17 cellular contexts compared by ENCODE assay signal in the genomic region with DNA sequence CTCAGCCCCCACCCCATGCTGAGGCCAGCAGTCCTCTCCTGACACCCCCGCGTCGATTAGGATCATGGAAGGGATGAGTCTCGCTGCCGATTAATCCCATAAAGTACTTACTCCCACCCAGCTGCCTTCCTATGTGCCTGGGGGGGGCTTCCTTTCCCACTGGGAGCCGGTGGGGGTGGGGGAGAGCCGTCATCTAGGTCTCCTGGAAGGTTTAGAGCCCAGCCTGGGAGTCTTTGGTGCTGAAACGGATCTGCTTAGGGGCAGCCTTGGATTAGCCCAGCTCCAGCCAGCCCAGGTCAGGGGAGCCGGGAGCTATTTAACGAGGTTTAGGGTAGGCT. TPM values are rescaled to one million over a fixed set of nuclear protein-coding genes. Genes with fewer than 3 reads are reported as not detected.
A peak's percentile ranks its signal among the peaks of the same experiment; 100 is the strongest.
DNase-seq lines count a peak whose midpoint lies in the region; ATAC-seq and TF ChIP-seq lines count a peak whose summit lies in the region.
"Had no signal": no experiment of that assay in that cellular context is flagged by ENCODE, and none has a peak within 500 bp of the region (broad histone marks: within the 10 kb centered on the region; RNA-seq: fewer than 3 reads in every experiment).

No MANE protein-coding gene starts in this region.

- no peak overlapping the region for H3K4me3 Mint-ChIP-seq in WTC11
- no peak overlapping the region for H3K4me3 Mint-ChIP-seq in activated naive CD4-positive, alpha-beta T cell treated with anti-CD3 and anti-CD28 coated beads for 36 hours
- no peak overlapping the region for H3K4me3 Mint-ChIP-seq in activated T-helper 1 cell treated with anti-CD3 and anti-CD28 coated beads, Interleukin-12 subunit alpha, Interleukin-12 subunit beta, Interleukin-2, Interleukin-4 antibody, amounts not matched to agents 30 ng/mL and 10 ng/mL and 1 ng/mL, durations not matched to agents 14 hours and 24 hours and 36 hours
- no peak overlapping the region for H3K4me3 Mint-ChIP-seq in activated T-helper 2 cell treated with anti-CD3 and anti-CD28 coated beads, Interferon-gamma antibody, Interleukin-2, Interleukin-4, amounts not matched to agents 10 μg/mL and 5 μg/mL and 100 μg/mL, durations not matched to agents 14 hours and 24 hours and 36 hours (ENCODE audit: low read depth)
- H3K4me3 Mint-ChIP-seq: CD4-positive, alpha-beta T cell had no signal

- peaks cover 85% of the 10 kb centered on the region for H3K27me3 Mint-ChIP-seq in WTC11 (ENCODE audit: low read depth)
- H3K27me3 Mint-ChIP-seq in activated naive CD4-positive, alpha-beta T cell treated with anti-CD3 and anti-CD28 coated beads for 36 hours (ENCODE audit: low read depth) = peaks cover 22% of the 10 kb centered on the region
- peaks cover 29% of the 10 kb centered on the region for H3K27me3 Mint-ChIP-seq in activated T-helper 1 cell treated with anti-CD3 and anti-CD28 coated beads, Interleukin-12 subunit alpha, Interleukin-12 subunit beta, Interleukin-2, Interleukin-4 antibody, amounts not matched to agents 30 ng/mL and 10 ng/mL and 1 ng/mL, durations not matched to agents 14 hours and 24 hours and 36 hours (ENCODE audit: insufficient read depth)
- H3K27me3 Mint-ChIP-seq in activated T-helper 2 cell treated with anti-CD3 and anti-CD28 coated beads, Interferon-gamma antibody, Interleukin-2, Interleukin-4, amounts not matched to agents 10 μg/mL and 5 μg/mL and 100 μg/mL, durations not matched to agents 14 hours and 24 hours and 36 hours (ENCODE audit: low read depth) = peaks cover 41% of the 10 kb centered on the region

- intact Hi-C loops in activated naive CD4-positive, alpha-beta T cell treated with anti-CD3 and anti-CD28 coated beads for 36 hours (cut with micrococcal nuclease) = no loop called here
- intact Hi-C loops in activated T-helper 1 cell treated with anti-CD3 and anti-CD28 coated beads, Interleukin-12 subunit alpha, Interleukin-12 subunit beta, Interleukin-2, Interleukin-4 antibody, amounts not matched to agents 30 ng/mL and 10 ng/mL and 1 ng/mL, durations not matched to agents 14 hours and 24 hours and 36 hours (cut with micrococcal nuclease) = no loop called here
- intact Hi-C loops in activated T-helper 2 cell treated with anti-CD3 and anti-CD28 coated beads, Interferon-gamma antibody, Interleukin-2, Interleukin-4, amounts not matched to agents 10 μg/mL and 5 μg/mL and 100 μg/mL, durations not matched to agents 14 hours and 24 hours and 36 hours (cut with micrococcal nuclease) = no loop called here

- H3K9me3 Mint-ChIP-seq in WTC11 = no peaks in the 10 kb centered on the region
- no peaks in the 10 kb centered on the region for H3K9me3 Mint-ChIP-seq in activated naive CD4-positive, alpha-beta T cell treated with anti-CD3 and anti-CD28 coated beads for 36 hours
- no peaks in the 10 kb centered on the region for H3K9me3 Mint-ChIP-seq in activated T-helper 1 cell treated with anti-CD3 and anti-CD28 coated beads, Interleukin-12 subunit alpha, Interleukin-12 subunit beta, Interleukin-2, Interleukin-4 antibody, amounts not matched to agents 30 ng/mL and 10 ng/mL and 1 ng/mL, durations not matched to agents 14 hours and 24 hours and 36 hours
- no peaks in the 10 kb centered on the region for H3K9me3 Mint-ChIP-seq in activated T-helper 2 cell treated with anti-CD3 and anti-CD28 coated beads, Interferon-gamma antibody, Interleukin-2, Interleukin-4, amounts not matched to agents 10 μg/mL and 5 μg/mL and 100 μg/mL, durations not matched to agents 14 hours and 24 hours and 36 hours
- H3K9me3 Mint-ChIP-seq: CD4-positive, alpha-beta T cell had no signal

- POLR2A ChIA-PET in WTC11 (lab: Charles Lee) = interaction anchor here (0.8 to 1.0 kb wide), 2 partner anchors 9 to 13 kb away, joined by 3 read pairs; no protein-coding TSS in a partner anchor

- TF ChIP-seq CTCF in WTC11 (IDR thresholded peaks at IDR 0.05) = no peak

- peak; percentile 12; the same call in 1 of the 2 replicates for ATAC-seq in WTC11
- ATAC-seq: A549, HepG2 had no signal

- peaks cover 10% of the 10 kb centered on the region for H3K4me1 Mint-ChIP-seq in WTC11
- H3K4me1 Mint-ChIP-seq in activated naive CD4-positive, alpha-beta T cell treated with anti-CD3 and anti-CD28 coated beads for 36 hours (ENCODE audit: low read depth) = peaks cover 6% of the 10 kb centered on the region
- no peaks in the 10 kb centered on the region for H3K4me1 Mint-ChIP-seq in activated T-helper 1 cell treated with anti-CD3 and anti-CD28 coated beads, Interleukin-12 subunit alpha, Interleukin-12 subunit beta, Interleukin-2, Interleukin-4 antibody, amounts not matched to agents 30 ng/mL and 10 ng/mL and 1 ng/mL, durations not matched to agents 14 hours and 24 hours and 36 hours (ENCODE audit: low read depth)
- no peaks in the 10 kb centered on the region for H3K4me1 Mint-ChIP-seq in activated T-helper 2 cell treated with anti-CD3 and anti-CD28 coated beads, Interferon-gamma antibody, Interleukin-2, Interleukin-4, amounts not matched to agents 10 μg/mL and 5 μg/mL and 100 μg/mL, durations not matched to agents 14 hours and 24 hours and 36 hours (ENCODE audit: low read depth)

- DNase-seq in NCI-H748 (lab: John Stamatoyannopoulos, UW; ENCODE audit: unreplicated experiment) (peak; percentile 14), NCI-H748 treated with DMSO at 0.1 percent for 48 hours (lab: John Stamatoyannopoulos, UW) (no peak), NCI-H524 (lab: John Stamatoyannopoulos, UW) (peak; percentile 72 to 76), WTC11 (ENCODE audit: low spot score) (no peak), NCI-H2107 (lab: John Stamatoyannopoulos, UW) (no peak)
- DNase-seq in activated naive CD4-positive, alpha-beta T cell treated with anti-CD3 and anti-CD28 coated beads for 36 hours = no peak
- no peak for DNase-seq in activated T-helper 1 cell treated with anti-CD3 and anti-CD28 coated beads, Interleukin-12 subunit alpha, Interleukin-12 subunit beta, Interleukin-2, Interleukin-4 antibody, amounts not matched to agents 30 ng/mL and 10 ng/mL and 1 ng/mL, durations not matched to agents 14 hours and 24 hours and 36 hours (ENCODE audit: low spot score)
- DNase-seq in activated T-helper 2 cell treated with anti-CD3 and anti-CD28 coated beads, Interferon-gamma antibody, Interleukin-2, Interleukin-4, amounts not matched to agents 10 μg/mL and 5 μg/mL and 100 μg/mL, durations not matched to agents 14 hours and 24 hours and 36 hours (ENCODE audit: low spot score) = no peak
- DNase-seq: CD4-positive, alpha-beta T cell; GF-D8; MM.1S; NCI-H226; NCI-H774; SW 1271 had no signal

- CTCF ChIA-PET in WTC11 (lab: Charles Lee) = interaction anchor here (0.7 to 1.8 kb wide), 5 partner anchors 13 to 125 kb away, joined by 3 to 6 read pairs (median 4); a partner anchor contains a TSS
- CTCF ChIA-PET in activated naive CD4-positive, alpha-beta T cell treated with anti-CD3 and anti-CD28 coated beads for 36 hours (lab: Charles Lee) = no interaction called here

- no peak overlapping the region for H3K27ac Mint-ChIP-seq in WTC11
- no peak overlapping the region for H3K27ac Mint-ChIP-seq in activated naive CD4-positive, alpha-beta T cell treated with anti-CD3 and anti-CD28 coated beads for 36 hours
- H3K27ac Mint-ChIP-seq in activated T-helper 1 cell treated with anti-CD3 and anti-CD28 coated beads, Interleukin-12 subunit alpha, Interleukin-12 subunit beta, Interleukin-2, Interleukin-4 antibody, amounts not matched to agents 30 ng/mL and 10 ng/mL and 1 ng/mL, durations not matched to agents 14 hours and 24 hours and 36 hours = no peak overlapping the region
- H3K27ac Mint-ChIP-seq in activated T-helper 2 cell treated with anti-CD3 and anti-CD28 coated beads, Interferon-gamma antibody, Interleukin-2, Interleukin-4, amounts not matched to agents 10 μg/mL and 5 μg/mL and 100 μg/mL, durations not matched to agents 14 hours and 24 hours and 36 hours = no peak overlapping the region
- H3K27ac Mint-ChIP-seq: CD4-positive, alpha-beta T cell had no signal

- H3K36me3 Mint-ChIP-seq in WTC11 = no peaks in the 10 kb centered on the region
- H3K36me3 Mint-ChIP-seq in activated naive CD4-positive, alpha-beta T cell treated with anti-CD3 and anti-CD28 coated beads for 36 hours (ENCODE audit: low read depth) = no peaks in the 10 kb centered on the region
- no peaks in the 10 kb centered on the region for H3K36me3 Mint-ChIP-seq in activated T-helper 1 cell treated with anti-CD3 and anti-CD28 coated beads, Interleukin-12 subunit alpha, Interleukin-12 subunit beta, Interleukin-2, Interleukin-4 antibody, amounts not matched to agents 30 ng/mL and 10 ng/mL and 1 ng/mL, durations not matched to agents 14 hours and 24 hours and 36 hours (ENCODE audit: low read depth)
- no peaks in the 10 kb centered on the region for H3K36me3 Mint-ChIP-seq in activated T-helper 2 cell treated with anti-CD3 and anti-CD28 coated beads, Interferon-gamma antibody, Interleukin-2, Interleukin-4, amounts not matched to agents 10 μg/mL and 5 μg/mL and 100 μg/mL, durations not matched to agents 14 hours and 24 hours and 36 hours (ENCODE audit: low read depth)

RNA-seq across cellular contexts. Expression of a gene that starts 9.8 kb away (rescaled TPM):
- total RNA-seq in WTC11 (2021) = 1.7 to 2.7 TPM (median 2.3 TPM) in 3 replicates
- total RNA-seq in activated naive CD4-positive, alpha-beta T cell treated with anti-CD3 and anti-CD28 coated beads for 36 hours = not detected
- total RNA-seq in activated T-helper 1 cell treated with anti-CD3 and anti-CD28 coated beads, Interleukin-12 subunit alpha, Interleukin-12 subunit beta, Interleukin-2, Interleukin-4 antibody, amounts not matched to agents 30 ng/mL and 10 ng/mL and 1 ng/mL, durations not matched to agents 14 hours and 24 hours and 36 hours = not detected in 2 replicates
- total RNA-seq in activated T-helper 2 cell treated with anti-CD3 and anti-CD28 coated beads, Interferon-gamma antibody, Interleukin-2, Interleukin-4, amounts not matched to agents 10 μg/mL and 5 μg/mL and 100 μg/mL, durations not matched to agents 14 hours and 24 hours and 36 hours = not detected in 2 replicates
- total RNA-seq: CD4-positive, alpha-beta T cell had no signal

RNA-seq across cellular contexts. Expression of a gene that starts 25.5 kb away (rescaled TPM):
- 149 to 182 TPM (median 150 TPM) in 3 replicates for total RNA-seq in WTC11 (2021)
- 100 to 1,000 TPM; 113 to 119 TPM for total RNA-seq in activated naive CD4-positive, alpha-beta T cell treated with anti-CD3 and anti-CD28 coated beads for 36 hours
- total RNA-seq in activated T-helper 1 cell treated with anti-CD3 and anti-CD28 coated beads, Interleukin-12 subunit alpha, Interleukin-12 subunit beta, Interleukin-2, Interleukin-4 antibody, amounts not matched to agents 30 ng/mL and 10 ng/mL and 1 ng/mL, durations not matched to agents 14 hours and 24 hours and 36 hours = 180 TPM in 2 replicates
- total RNA-seq in activated T-helper 2 cell treated with anti-CD3 and anti-CD28 coated beads, Interferon-gamma antibody, Interleukin-2, Interleukin-4, amounts not matched to agents 10 μg/mL and 5 μg/mL and 100 μg/mL, durations not matched to agents 14 hours and 24 hours and 36 hours = 150 and 154 TPM in 2 replicates

RNA-seq across cellular contexts. Expression of a gene that starts 26.8 kb away (rescaled TPM):
- total RNA-seq in WTC11 (2021) = 46.2 to 66.9 TPM (median 47.2 TPM) in 3 replicates
- 10 to 100 TPM; 19.4 to 20.2 TPM for total RNA-seq in activated naive CD4-positive, alpha-beta T cell treated with anti-CD3 and anti-CD28 coated beads for 36 hours
- 47.3 and 49.7 TPM in 2 replicates for total RNA-seq in activated T-helper 1 cell treated with anti-CD3 and anti-CD28 coated beads, Interleukin-12 subunit alpha, Interleukin-12 subunit beta, Interleukin-2, Interleukin-4 antibody, amounts not matched to agents 30 ng/mL and 10 ng/mL and 1 ng/mL, durations not matched to agents 14 hours and 24 hours and 36 hours
- 36.8 and 41.6 TPM in 2 replicates for total RNA-seq in activated T-helper 2 cell treated with anti-CD3 and anti-CD28 coated beads, Interferon-gamma antibody, Interleukin-2, Interleukin-4, amounts not matched to agents 10 μg/mL and 5 μg/mL and 100 μg/mL, durations not matched to agents 14 hours and 24 hours and 36 hours

RNA-seq across cellular contexts. Expression of a gene that starts 32.7 kb away (rescaled TPM):
- total RNA-seq in WTC11 (2021) = 2.9 to 3.4 TPM (median 3.0 TPM) in 3 replicates
- under 1 TPM; 0.52 to 0.69 TPM for total RNA-seq in activated naive CD4-positive, alpha-beta T cell treated with anti-CD3 and anti-CD28 coated beads for 36 hours
- total RNA-seq in activated T-helper 1 cell treated with anti-CD3 and anti-CD28 coated beads, Interleukin-12 subunit alpha, Interleukin-12 subunit beta, Interleukin-2, Interleukin-4 antibody, amounts not matched to agents 30 ng/mL and 10 ng/mL and 1 ng/mL, durations not matched to agents 14 hours and 24 hours and 36 hours = 1.7 and 1.8 TPM in 2 replicates
- total RNA-seq in activated T-helper 2 cell treated with anti-CD3 and anti-CD28 coated beads, Interferon-gamma antibody, Interleukin-2, Interleukin-4, amounts not matched to agents 10 μg/mL and 5 μg/mL and 100 μg/mL, durations not matched to agents 14 hours and 24 hours and 36 hours = 3.7 and 4.0 TPM in 2 replicates

RNA-seq across cellular contexts. Expression of a gene that starts 48.3 kb away (rescaled TPM):
- total RNA-seq in WTC11 (2021) = not detected in 3 replicates
- total RNA-seq in activated naive CD4-positive, alpha-beta T cell treated with anti-CD3 and anti-CD28 coated beads for 36 hours = not detected
- total RNA-seq in activated T-helper 1 cell treated with anti-CD3 and anti-CD28 coated beads, Interleukin-12 subunit alpha, Interleukin-12 subunit beta, Interleukin-2, Interleukin-4 antibody, amounts not matched to agents 30 ng/mL and 10 ng/mL and 1 ng/mL, durations not matched to agents 14 hours and 24 hours and 36 hours = not detected in 2 replicates
- total RNA-seq in activated T-helper 2 cell treated with anti-CD3 and anti-CD28 coated beads, Interferon-gamma antibody, Interleukin-2, Interleukin-4, amounts not matched to agents 10 μg/mL and 5 μg/mL and 100 μg/mL, durations not matched to agents 14 hours and 24 hours and 36 hours = not detected in 2 replicates
- total RNA-seq: CD4-positive, alpha-beta T cell; H1 had no signal

Comparison
In these comparisons a context has a peak if more than half of its experiments do, and no peak if none do; other contexts are left out.
1. DNase-seq: peak in NCI-H748 (single experiment) and NCI-H524 (2 of 2); none in NCI-H748 treated with DMSO at 0.1 percent for 48 hours (single experiment), WTC11 (single experiment), activated naive CD4-positive, alpha-beta T cell treated with anti-CD3 and anti-CD28 coated beads for 36 hours (single experiment), activated T-helper 1 cell treated with anti-CD3 and anti-CD28 coated beads, Interleukin-12 subunit alpha, Interleukin-12 subunit beta, Interleukin-2, Interleukin-4 antibody, amounts not matched to agents 30 ng/mL and 10 ng/mL and 1 ng/mL, durations not matched to agents 14 hours and 24 hours and 36 hours (single experiment), activated T-helper 2 cell treated with anti-CD3 and anti-CD28 coated beads, Interferon-gamma antibody, Interleukin-2, Interleukin-4, amounts not matched to agents 10 μg/mL and 5 μg/mL and 100 μg/mL, durations not matched to agents 14 hours and 24 hours and 36 hours (single experiment) and NCI-H2107 (single experiment).